32 cellular contexts compared by ENCODE assay signal in genomic region chr11:5069272-5069671, GRCh38. TPM values are rescaled to one million over a fixed set of nuclear protein-coding genes. Genes with fewer than 3 reads are reported as not detected.
"Had no signal": no experiment of that assay in that cellular context is flagged by ENCODE, and none has a peak within 500 bp of the region (broad histone marks: within the 10 kb centered on the region; RNA-seq: fewer than 3 reads in every experiment).

Gene OR52E1 (plus strand): TSS chr11:5069572.

- DNase-seq: stimulated activated CD4-positive, alpha-beta T cell treated with anti-CD3 and anti-CD28 coated beads, Interleukin-2, amount 100 ng/mL, for 48 hours; stimulated activated CD4-positive, alpha-beta T cell treated with anti-CD3 and anti-CD28 coated beads, Interleukin-4, amount 100 ng/mL, for 1 hour; stimulated activated CD4-positive, alpha-beta T cell treated with anti-CD3 and anti-CD28 coated beads, Interleukin-4, amount 100 ng/mL, for 24 hours; stimulated activated CD4-positive, alpha-beta T cell treated with anti-CD3 and anti-CD28 coated beads, Interleukin-4, amount 100 ng/mL, for 4 hours; stimulated activated CD8-positive, alpha-beta memory T cell treated with anti-CD3 and anti-CD28 coated beads, Interleukin-4, amount 100 ng/mL, for 48 hours; stimulated activated naive B cell treated with anti-CD40 and anti-IgM and Interleukin-4, amounts not matched to agents 10 μg/mL and 1 μg/mL and 100 μg/mL, for 72 hours; stimulated activated naive CD4-positive, alpha-beta T cell; stimulated activated naive CD4-positive, alpha-beta T cell treated with Interleukin-2 at 50 U/mL for 16 hours; stimulated activated naive CD8-positive, alpha-beta T cell treated with anti-CD3 and anti-CD28 coated beads, Interleukin-15, amount 100 ng/mL, for 72 hours; stimulated activated naive CD8-positive, alpha-beta T cell treated with anti-CD3 and anti-CD28 coated beads, Interleukin-15, Interleukin-2, amounts not matched to agents 100 U/mL and 50 U/mL, for 24 hours; stomach; substantia nigra; testis; thyroid gland; tibial artery; transverse colon; trophoblast cell; upper lobe of left lung; upper lobe of right lung; uterus had no signal

- H3K4me3 Mint-ChIP-seq: stimulated activated effector memory CD8-positive, alpha-beta T cell treated with anti-CD3 and anti-CD28 coated beads, Interleukin-12 subunit alpha, Interleukin-12 subunit beta, amount 100 ng/mL, for 72 hours; stimulated activated memory B cell treated with anti-CD40 and anti-IgM and Interleukin-4, amounts not matched to agents 10 μg/mL and 1 μg/mL and 100 μg/mL, for 72 hours; stimulated activated naive B cell treated with anti-CD40 and anti-IgM and Interleukin-4, amounts not matched to agents 10 μg/mL and 1 μg/mL and 100 μg/mL, for 72 hours; stimulated activated naive CD8-positive, alpha-beta T cell treated with anti-CD3 and anti-CD28 coated beads, Interleukin-15, amount 100 ng/mL, for 72 hours; stimulated activated naive CD8-positive, alpha-beta T cell treated with anti-CD3 and anti-CD28 coated beads, Interleukin-15, Interleukin-2, amounts not matched to agents 100 ng/mL and 50 ng/mL, for 24 hours; type B pancreatic cell had no signal

- H3K27me3 Mint-ChIP-seq: stimulated activated naive CD8-positive, alpha-beta T cell treated with anti-CD3 and anti-CD28 coated beads, Interleukin-15, amount 100 ng/mL, for 72 hours; type B pancreatic cell had no signal

- H3K36me3 Mint-ChIP-seq: stimulated activated effector memory CD8-positive, alpha-beta T cell treated with anti-CD3 and anti-CD28 coated beads, Interleukin-12 subunit alpha, Interleukin-12 subunit beta, amount 100 ng/mL, for 72 hours; stimulated activated memory B cell treated with anti-CD40 and anti-IgM and Interleukin-4, amounts not matched to agents 10 μg/mL and 1 μg/mL and 100 μg/mL, for 72 hours; stimulated activated naive B cell treated with anti-CD40 and anti-IgM and Interleukin-4, amounts not matched to agents 10 μg/mL and 1 μg/mL and 100 μg/mL, for 72 hours; type B pancreatic cell had no signal

- H3K9me3 Mint-ChIP-seq: stimulated activated effector memory CD8-positive, alpha-beta T cell treated with anti-CD3 and anti-CD28 coated beads, Interleukin-12 subunit alpha, Interleukin-12 subunit beta, amount 100 ng/mL, for 72 hours; stimulated activated memory B cell treated with anti-CD40 and anti-IgM and Interleukin-4, amounts not matched to agents 10 μg/mL and 1 μg/mL and 100 μg/mL, for 72 hours; stimulated activated naive B cell treated with anti-CD40 and anti-IgM and Interleukin-4, amounts not matched to agents 10 μg/mL and 1 μg/mL and 100 μg/mL, for 72 hours; stimulated activated naive CD8-positive, alpha-beta T cell treated with anti-CD3 and anti-CD28 coated beads, Interleukin-15, amount 100 ng/mL, for 72 hours; stimulated activated naive CD8-positive, alpha-beta T cell treated with anti-CD3 and anti-CD28 coated beads, Interleukin-15, Interleukin-2, amounts not matched to agents 100 ng/mL and 50 ng/mL, for 24 hours; type B pancreatic cell had no signal

- H3K4me1 Mint-ChIP-seq: stimulated activated effector memory CD8-positive, alpha-beta T cell treated with anti-CD3 and anti-CD28 coated beads, Interleukin-12 subunit alpha, Interleukin-12 subunit beta, amount 100 ng/mL, for 72 hours; stimulated activated memory B cell treated with anti-CD40 and anti-IgM and Interleukin-4, amounts not matched to agents 10 μg/mL and 1 μg/mL and 100 μg/mL, for 72 hours; stimulated activated naive B cell treated with anti-CD40 and anti-IgM and Interleukin-4, amounts not matched to agents 10 μg/mL and 1 μg/mL and 100 μg/mL, for 72 hours; stimulated activated naive CD8-positive, alpha-beta T cell treated with anti-CD3 and anti-CD28 coated beads, Interleukin-15, amount 100 ng/mL, for 72 hours had no signal

- H3K27ac Mint-ChIP-seq: stimulated activated effector memory CD8-positive, alpha-beta T cell treated with anti-CD3 and anti-CD28 coated beads, Interleukin-12 subunit alpha, Interleukin-12 subunit beta, amount 100 ng/mL, for 72 hours; stimulated activated memory B cell treated with anti-CD40 and anti-IgM and Interleukin-4, amounts not matched to agents 10 μg/mL and 1 μg/mL and 100 μg/mL, for 72 hours; stimulated activated naive B cell treated with anti-CD40 and anti-IgM and Interleukin-4, amounts not matched to agents 10 μg/mL and 1 μg/mL and 100 μg/mL, for 72 hours; stimulated activated naive CD8-positive, alpha-beta T cell treated with anti-CD3 and anti-CD28 coated beads, Interleukin-15, amount 100 ng/mL, for 72 hours; stimulated activated naive CD8-positive, alpha-beta T cell treated with anti-CD3 and anti-CD28 coated beads, Interleukin-15, Interleukin-2, amounts not matched to agents 100 ng/mL and 50 ng/mL, for 24 hours; type B pancreatic cell had no signal

RNA-seq across cellular contexts. Expression of gene OR52E1, which starts in this region (rescaled TPM):
- total RNA-seq: subcutaneous adipose tissue, suprapubic skin, temporal lobe, testis, thoracic aorta, thyroid gland, tibial nerve, transverse colon, upper lobe of left lung, upper lobe of right lung, ureter, urinary bladder, uterus, vagina had no signal
